In the genomic region with DNA sequence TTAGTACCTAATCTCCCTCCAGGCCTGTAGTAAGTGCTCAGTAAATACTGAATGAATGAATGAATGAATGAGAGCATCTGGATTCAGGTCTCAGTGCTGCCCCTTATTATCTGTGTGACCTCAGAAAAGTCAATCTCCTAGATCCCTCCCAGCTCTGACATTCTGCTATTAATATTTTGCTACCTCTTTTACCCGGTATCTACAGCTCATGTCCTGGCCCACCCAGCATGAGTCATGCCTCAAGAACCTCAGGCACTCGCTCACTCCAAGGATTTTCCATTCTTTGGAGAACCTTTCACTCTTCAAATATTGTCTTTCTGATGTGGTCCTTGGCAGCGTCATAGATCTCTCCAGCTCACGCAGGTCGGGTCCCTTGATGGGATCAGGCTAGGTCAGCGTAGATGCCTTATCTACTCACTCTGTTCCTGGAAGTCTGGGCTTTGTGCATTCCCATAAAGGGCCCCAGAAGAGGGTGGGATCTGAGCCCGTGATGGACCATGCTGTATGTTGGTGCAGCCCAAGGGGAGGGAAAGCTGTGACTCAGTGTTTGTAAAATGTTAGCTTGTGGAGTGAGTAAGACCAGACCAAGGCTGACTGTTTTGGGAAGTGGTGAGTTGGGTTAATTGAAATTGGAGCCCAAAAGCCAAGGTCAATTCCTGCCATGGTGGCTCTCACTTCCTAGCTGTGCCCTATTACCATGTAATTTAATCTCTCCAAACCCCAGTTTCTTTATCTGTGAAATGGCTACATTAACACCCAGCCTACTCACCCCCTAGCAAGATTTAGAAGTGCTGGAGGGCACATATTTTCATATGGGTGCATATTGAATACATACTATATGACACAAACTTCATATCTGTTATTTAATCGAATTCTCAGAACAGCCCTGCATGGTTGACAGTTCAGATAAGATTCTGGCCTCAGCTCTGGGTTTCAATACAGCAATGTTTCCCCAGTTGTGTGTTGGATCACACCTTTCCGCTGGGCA, we compare ENCODE assay signal across 8 cellular contexts.
DNase-seq lines count a peak whose midpoint lies in the region; ATAC-seq, FAIRE-seq and TF ChIP-seq lines count a peak whose summit lies in the region.

No MANE protein-coding gene starts in this region.

- TF ChIP-seq CTCF in fibroblast of mammary gland (conservative IDR thresholded peaks at IDR 0.05; ENCODE audit: control insufficient read depth, insufficient read depth, low read depth, low read length) (no peak), omental fat pad (IDR thresholded peaks at IDR 0.05) (no peak), GM13976 (IDR thresholded peaks at IDR 0.05; ENCODE audit: borderline replicate concordance, control extremely low read depth, extremely low read depth, insufficient read depth, missing control alignments) (no peak)

- intact Hi-C loops in left colon (cut with DNase I, micrococcal nuclease), result no loop called here

- in situ Hi-C loops in GM13976 (cut with MboI; ENCODE audit: low sequenced_read_pairs, unreplicated experiment), result no loop called here

- peak; percentile 97 for FAIRE-seq in RCC 7860 (lab: Jason Lieb, UNC)

- ATAC-seq in omental fat pad (ENCODE audit: low FRiP score), result peak; percentile 96
- no peak for ATAC-seq in left colon

- DNase-seq in COLO829 (ENCODE audit: low spot score) (peak; percentile 72), RCC 7860 (ENCODE audit: low spot score) (peak; percentile 100), fibroblast of mammary gland (ENCODE audit: low read depth) (peak; percentile 99), omental fat pad (ENCODE audit: low spot score) (peak; percentile 50), left colon (no peak), GM13976 (ENCODE audit: low spot score) (no peak), DMS114 treated with DMSO at 0.1 percent for 48 hours (lab: John Stamatoyannopoulos, UW; ENCODE audit: unreplicated experiment) (no peak)
- DNase-seq in stimulated activated CD4-positive, alpha-beta T cell treated with anti-CD3 and anti-CD28 coated beads, Interleukin-2, amount 100 ng/mL, for 24 hours, result no peak

- H3K4me3 ChIP-seq in fibroblast of mammary gland (ENCODE audit: control insufficient read depth, low read depth, low read length), result no peak overlapping the region

Comparison
In these comparisons a context has a peak if more than half of its experiments do, and no peak if none do; other contexts are left out.
1. DNase-seq: peak in COLO829 (single experiment), RCC 7860 (single experiment), fibroblast of mammary gland (single experiment) and omental fat pad (single experiment); none in left colon (0 of 2), GM13976 (single experiment), stimulated activated CD4-positive, alpha-beta T cell treated with anti-CD3 and anti-CD28 coated beads, Interleukin-2, amount 100 ng/mL, for 24 hours (0 of 2) and DMS114 treated with DMSO at 0.1 percent for 48 hours (single experiment).